In the genomic region with DNA sequence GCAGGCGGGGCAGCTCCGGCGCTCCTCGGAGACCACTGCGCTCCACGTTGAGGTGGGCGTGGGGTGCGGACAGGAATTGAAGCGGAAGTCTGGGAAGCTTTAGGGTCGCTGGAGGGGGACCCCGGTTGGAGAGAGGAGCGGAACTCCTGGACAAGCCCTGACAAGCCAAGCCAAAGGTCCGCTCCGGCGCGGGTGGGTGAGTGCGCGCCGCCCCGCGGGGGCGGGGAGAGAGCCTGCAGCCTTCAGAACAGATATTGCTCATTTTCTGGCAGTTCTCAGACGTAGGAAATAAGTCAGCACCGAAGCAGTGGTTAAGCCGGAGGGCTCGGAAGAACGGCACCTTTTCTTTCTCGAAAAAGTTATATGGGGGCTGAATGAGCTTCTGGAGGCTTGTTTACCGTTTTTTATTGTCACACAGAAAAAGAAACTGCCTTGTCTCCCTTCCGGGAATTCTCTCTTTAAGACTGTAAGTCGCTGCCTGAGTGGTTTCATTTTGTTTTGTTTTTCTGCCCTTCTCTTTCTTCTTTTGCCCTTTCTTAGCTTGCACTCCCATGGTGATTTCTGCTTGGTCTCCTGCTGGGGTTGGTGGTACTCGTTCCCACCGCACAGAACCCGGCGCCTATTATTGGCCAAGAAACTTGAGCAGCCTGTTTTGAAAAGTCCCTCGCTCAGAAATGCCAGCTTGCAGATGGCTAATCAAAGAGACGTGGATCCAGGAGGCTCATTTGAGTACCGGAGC, we compare ENCODE assay signal across 1 cellular context.
TF ChIP-seq lines count a peak whose summit lies in the region.

No MANE protein-coding gene starts in this region.

TF ChIP-seq in HepG2, 621 proteins besides CTCF, POLR2A, EP300 and RAD21 (continued from another document and continues in another):
- no peak for TF ChIP-seq MXD3 (CRISPR knock-in tag; IDR thresholded peaks at IDR 0.05)
- TF ChIP-seq PHF8 (CRISPR knock-in tag; IDR thresholded peaks at IDR 0.05): peak; percentile 71; the same call in 1 of the 2 replicates
- no peak for TF ChIP-seq KDM5A (IDR thresholded peaks at IDR 0.05; ENCODE audit: borderline replicate concordance, low read length)
- TF ChIP-seq ZNF230 (CRISPR knock-in tag; IDR thresholded peaks at IDR 0.05): 0 out of 2 replicates have a peak, but pooled peaks have one; percentile 85
- TF ChIP-seq ZNF292 (CRISPR knock-in tag; IDR thresholded peaks at IDR 0.05; ENCODE audit: borderline replicate concordance, low read depth): peak; percentile 62; the same call in 1 of the 2 replicates
- TF ChIP-seq NFE2 (CRISPR knock-in tag; IDR thresholded peaks at IDR 0.05): no peak
- TF ChIP-seq ZMYM2 (CRISPR knock-in tag; IDR thresholded peaks at IDR 0.05): no peak
- TF ChIP-seq, protein P1, sequence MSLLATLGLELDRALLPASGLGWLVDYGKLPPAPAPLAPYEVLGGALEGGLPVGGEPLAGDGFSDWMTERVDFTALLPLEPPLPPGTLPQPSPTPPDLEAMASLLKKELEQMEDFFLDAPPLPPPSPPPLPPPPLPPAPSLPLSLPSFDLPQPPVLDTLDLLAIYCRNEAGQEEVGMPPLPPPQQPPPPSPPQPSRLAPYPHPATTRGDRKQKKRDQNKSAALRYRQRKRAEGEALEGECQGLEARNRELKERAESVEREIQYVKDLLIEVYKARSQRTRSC (CRISPR knock-in tag; IDR thresholded peaks at IDR 0.05; ENCODE audit: low read depth): no peak
- TF ChIP-seq SIN3B (IDR thresholded peaks at IDR 0.05; ENCODE audit: low read length): peak; percentile 73; the same call in 1 of the 2 replicates
- 0 out of 2 replicates have a peak, but pooled peaks have one; percentile 20 for TF ChIP-seq ZNF547 (CRISPR knock-in tag; IDR thresholded peaks at IDR 0.05)
- TF ChIP-seq, protein P2, sequence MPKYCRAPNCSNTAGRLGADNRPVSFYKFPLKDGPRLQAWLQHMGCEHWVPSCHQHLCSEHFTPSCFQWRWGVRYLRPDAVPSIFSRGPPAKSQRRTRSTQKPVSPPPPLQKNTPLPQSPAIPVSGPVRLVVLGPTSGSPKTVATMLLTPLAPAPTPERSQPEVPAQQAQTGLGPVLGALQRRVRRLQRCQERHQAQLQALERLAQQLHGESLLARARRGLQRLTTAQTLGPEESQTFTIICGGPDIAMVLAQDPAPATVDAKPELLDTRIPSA (CRISPR knock-in tag; IDR thresholded peaks at IDR 0.05; ENCODE audit: borderline replicate concordance): no peak
- TF ChIP-seq TRIM22 (IDR thresholded peaks at IDR 0.05): no peak
- no peak for TF ChIP-seq ZNF225 (CRISPR knock-in tag; IDR thresholded peaks at IDR 0.05)
- TF ChIP-seq, protein P3, sequence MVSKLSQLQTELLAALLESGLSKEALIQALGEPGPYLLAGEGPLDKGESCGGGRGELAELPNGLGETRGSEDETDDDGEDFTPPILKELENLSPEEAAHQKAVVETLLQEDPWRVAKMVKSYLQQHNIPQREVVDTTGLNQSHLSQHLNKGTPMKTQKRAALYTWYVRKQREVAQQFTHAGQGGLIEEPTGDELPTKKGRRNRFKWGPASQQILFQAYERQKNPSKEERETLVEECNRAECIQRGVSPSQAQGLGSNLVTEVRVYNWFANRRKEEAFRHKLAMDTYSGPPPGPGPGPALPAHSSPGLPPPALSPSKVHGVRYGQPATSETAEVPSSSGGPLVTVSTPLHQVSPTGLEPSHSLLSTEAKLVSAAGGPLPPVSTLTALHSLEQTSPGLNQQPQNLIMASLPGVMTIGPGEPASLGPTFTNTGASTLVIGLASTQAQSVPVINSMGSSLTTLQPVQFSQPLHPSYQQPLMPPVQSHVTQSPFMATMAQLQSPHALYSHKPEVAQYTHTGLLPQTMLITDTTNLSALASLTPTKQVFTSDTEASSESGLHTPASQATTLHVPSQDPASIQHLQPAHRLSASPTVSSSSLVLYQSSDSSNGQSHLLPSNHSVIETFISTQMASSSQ (IDR thresholded peaks at IDR 0.05; ENCODE audit: low read depth): no peak
- TF ChIP-seq, protein P3 (CRISPR knock-in tag; IDR thresholded peaks at IDR 0.05; ENCODE audit: borderline replicate concordance): 0 out of 2 replicates have a peak, but pooled peaks have one; percentile 11
- TF ChIP-seq SMAD9 (CRISPR knock-in tag; IDR thresholded peaks at IDR 0.05): no peak; the same call in 1 of the 2 replicates
- 0 out of 2 replicates have a peak, but pooled peaks have one; percentile 72 for TF ChIP-seq MTA1 (CRISPR knock-in tag; IDR thresholded peaks at IDR 0.05; ENCODE audit: borderline replicate concordance)
- no peak for TF ChIP-seq ZBTB34 (CRISPR knock-in tag; IDR thresholded peaks at IDR 0.05)
- no peak for TF ChIP-seq KIAA2018 (CRISPR knock-in tag; IDR thresholded peaks at IDR 0.05; ENCODE audit: borderline replicate concordance)
- TF ChIP-seq, protein P4, sequence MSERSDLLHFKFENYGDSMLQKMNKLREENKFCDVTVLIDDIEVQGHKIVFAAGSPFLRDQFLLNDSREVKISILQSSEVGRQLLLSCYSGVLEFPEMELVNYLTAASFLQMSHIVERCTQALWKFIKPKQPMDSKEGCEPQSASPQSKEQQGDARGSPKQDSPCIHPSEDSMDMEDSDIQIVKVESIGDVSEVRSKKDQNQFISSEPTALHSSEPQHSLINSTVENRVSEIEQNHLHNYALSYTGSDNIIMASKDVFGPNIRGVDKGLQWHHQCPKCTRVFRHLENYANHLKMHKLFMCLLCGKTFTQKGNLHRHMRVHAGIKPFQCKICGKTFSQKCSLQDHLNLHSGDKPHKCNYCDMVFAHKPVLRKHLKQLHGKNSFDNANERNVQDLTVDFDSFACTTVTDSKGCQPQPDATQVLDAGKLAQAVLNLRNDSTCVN (CRISPR knock-in tag; IDR thresholded peaks at IDR 0.05; ENCODE audit: borderline replicate concordance): no peak
- no peak for TF ChIP-seq ZNF501 (CRISPR knock-in tag; IDR thresholded peaks at IDR 0.05)
- TF ChIP-seq DMAP1 (CRISPR knock-in tag; IDR thresholded peaks at IDR 0.05): no peak; the same call in 1 of the 2 replicates
- TF ChIP-seq, protein P5, sequence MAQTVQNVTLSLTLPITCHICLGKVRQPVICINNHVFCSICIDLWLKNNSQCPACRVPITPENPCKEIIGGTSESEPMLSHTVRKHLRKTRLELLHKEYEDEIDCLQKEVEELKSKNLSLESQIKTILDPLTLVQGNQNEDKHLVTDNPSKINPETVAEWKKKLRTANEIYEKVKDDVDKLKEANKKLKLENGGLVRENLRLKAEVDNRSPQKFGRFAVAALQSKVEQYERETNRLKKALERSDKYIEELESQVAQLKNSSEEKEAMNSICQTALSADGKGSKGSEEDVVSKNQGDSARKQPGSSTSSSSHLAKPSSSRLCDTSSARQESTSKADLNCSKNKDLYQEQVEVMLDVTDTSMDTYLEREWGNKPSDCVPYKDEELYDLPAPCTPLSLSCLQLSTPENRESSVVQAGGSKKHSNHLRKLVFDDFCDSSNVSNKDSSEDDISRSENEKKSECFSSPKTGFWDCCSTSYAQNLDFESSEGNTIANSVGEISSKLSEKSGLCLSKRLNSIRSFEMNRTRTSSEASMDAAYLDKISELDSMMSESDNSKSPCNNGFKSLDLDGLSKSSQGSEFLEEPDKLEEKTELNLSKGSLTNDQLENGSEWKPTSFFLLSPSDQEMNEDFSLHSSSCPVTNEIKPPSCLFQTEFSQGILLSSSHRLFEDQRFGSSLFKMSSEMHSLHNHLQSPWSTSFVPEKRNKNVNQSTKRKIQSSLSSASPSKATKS (CRISPR knock-in tag; IDR thresholded peaks at IDR 0.05): no peak
- TF ChIP-seq HDAC1 (CRISPR knock-in tag; IDR thresholded peaks at IDR 0.05): peak; percentile 22; the same call in 1 of the 2 replicates
- TF ChIP-seq ZNF253 (CRISPR knock-in tag; IDR thresholded peaks at IDR 0.05; ENCODE audit: borderline replicate concordance): no peak
- TF ChIP-seq, protein P6, sequence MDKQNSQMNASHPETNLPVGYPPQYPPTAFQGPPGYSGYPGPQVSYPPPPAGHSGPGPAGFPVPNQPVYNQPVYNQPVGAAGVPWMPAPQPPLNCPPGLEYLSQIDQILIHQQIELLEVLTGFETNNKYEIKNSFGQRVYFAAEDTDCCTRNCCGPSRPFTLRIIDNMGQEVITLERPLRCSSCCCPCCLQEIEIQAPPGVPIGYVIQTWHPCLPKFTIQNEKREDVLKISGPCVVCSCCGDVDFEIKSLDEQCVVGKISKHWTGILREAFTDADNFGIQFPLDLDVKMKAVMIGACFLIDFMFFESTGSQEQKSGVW (CRISPR knock-in tag; IDR thresholded peaks at IDR 0.05; ENCODE audit: borderline replicate concordance): no peak
- 0 out of 2 replicates have a peak, but pooled peaks have one; percentile 7 for TF ChIP-seq ZNF20 (CRISPR knock-in tag; IDR thresholded peaks at IDR 0.05)
- no peak; the same call in 1 of the 2 replicates for TF ChIP-seq ZNF816 (CRISPR knock-in tag; IDR thresholded peaks at IDR 0.05; ENCODE audit: borderline replicate concordance)
- no peak for TF ChIP-seq CBX2 (IDR thresholded peaks at IDR 0.05; ENCODE audit: low read depth, low read length)
- no peak for TF ChIP-seq CBX2 (CRISPR knock-in tag; IDR thresholded peaks at IDR 0.05; ENCODE audit: low read depth)
